Comparison of ENCODE assay signal across 10 cellular contexts in the genomic region with DNA sequence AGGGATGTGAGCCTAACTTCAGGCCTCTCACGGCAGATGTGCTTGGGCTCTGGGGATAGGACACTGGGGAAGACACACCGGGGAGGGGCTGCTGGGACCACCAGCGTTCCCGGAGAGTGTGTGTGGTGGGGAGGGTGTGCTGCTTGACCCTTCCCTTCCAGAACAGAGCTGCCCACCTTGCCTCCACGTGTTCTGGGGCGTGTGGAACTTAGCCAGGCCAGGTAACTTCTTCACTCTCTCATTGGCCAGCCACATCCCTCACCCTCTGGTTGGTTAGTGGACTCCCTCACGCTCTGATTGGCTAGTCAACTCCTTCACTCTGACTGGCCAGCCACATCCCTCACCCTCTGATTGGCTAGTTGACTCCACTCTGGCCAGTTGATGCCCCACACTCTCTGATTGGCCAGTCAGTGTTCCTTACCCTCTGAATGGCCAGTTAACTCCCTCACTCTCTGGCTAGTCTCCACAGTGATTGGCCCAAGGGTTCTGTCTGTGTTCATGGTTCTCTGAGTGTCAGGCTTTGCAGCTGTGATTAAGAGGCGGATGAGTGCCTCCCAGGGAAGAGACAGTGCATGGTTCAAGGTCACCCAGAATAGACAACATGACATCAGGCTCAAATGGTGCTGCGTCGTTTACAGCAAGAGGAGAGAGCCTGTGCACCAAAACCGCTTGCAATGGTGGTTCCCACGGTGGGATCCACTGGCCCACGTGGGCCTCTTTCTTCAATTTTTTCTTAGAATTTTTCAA. TPM values are rescaled to one million over a fixed set of nuclear protein-coding genes. Genes with fewer than 3 reads are reported as not detected.
A peak's percentile ranks its signal among the peaks of the same experiment; 100 is the strongest.
DNase-seq lines count a peak whose midpoint lies in the region; ATAC-seq and TF ChIP-seq lines count a peak whose summit lies in the region.
"Had no signal": no experiment of that assay in that cellular context is flagged by ENCODE, and none has a peak within 500 bp of the region (broad histone marks: within the 10 kb centered on the region; RNA-seq: fewer than 3 reads in every experiment).

No MANE protein-coding gene starts in this region.

- TF ChIP-seq CTCF in fibroblast of villous mesenchyme (IDR thresholded peaks at IDR 0.05; ENCODE audit: insufficient read depth, low read depth, low read length): no peak
- TF ChIP-seq CTCF in sigmoid colon (IDR thresholded peaks at IDR 0.05): no peak

- intact Hi-C loops in sigmoid colon (cut with DNase I): no loop called here

- no peak for TF ChIP-seq POLR2A in sigmoid colon (IDR thresholded peaks at IDR 0.05)

- H3K4me3 Mint-ChIP-seq in activated naive CD8-positive, alpha-beta T cell treated with anti-CD3 and anti-CD28 coated beads, Interleukin-2, amount 50 U/mL, for 24 hours: no peak overlapping the region
- H3K4me3 Mint-ChIP-seq in activated naive CD8-positive, alpha-beta T cell treated with anti-CD3 and anti-CD28 coated beads for 36 hours: no peak overlapping the region

- H3K4me3 ChIP-seq in fibroblast of villous mesenchyme (ENCODE audit: low read depth, low read length): no peak overlapping the region
- H3K4me3 ChIP-seq in sigmoid colon: no peak overlapping the region
- H3K4me3 ChIP-seq: PC-9 had no signal

- H3K27ac ChIP-seq in sigmoid colon: no peak overlapping the region
- H3K27ac ChIP-seq: PC-9 had no signal

- H3K27me3 Mint-ChIP-seq in activated naive CD8-positive, alpha-beta T cell treated with anti-CD3 and anti-CD28 coated beads, Interleukin-2, amount 50 U/mL, for 24 hours: peaks cover 2% of the 10 kb centered on the region
- no peaks in the 10 kb centered on the region for H3K27me3 Mint-ChIP-seq in activated naive CD8-positive, alpha-beta T cell treated with anti-CD3 and anti-CD28 coated beads for 36 hours

- H3K36me3 Mint-ChIP-seq in activated naive CD8-positive, alpha-beta T cell treated with anti-CD3 and anti-CD28 coated beads, Interleukin-2, amount 50 U/mL, for 24 hours (ENCODE audit: low read depth): no peaks in the 10 kb centered on the region
- H3K36me3 Mint-ChIP-seq in activated naive CD8-positive, alpha-beta T cell treated with anti-CD3 and anti-CD28 coated beads for 36 hours: no peaks in the 10 kb centered on the region

- no peaks in the 10 kb centered on the region for H3K4me1 ChIP-seq in sigmoid colon

- H3K9me3 Mint-ChIP-seq in activated naive CD8-positive, alpha-beta T cell treated with anti-CD3 and anti-CD28 coated beads, Interleukin-2, amount 50 U/mL, for 24 hours: no peaks in the 10 kb centered on the region
- no peaks in the 10 kb centered on the region for H3K9me3 Mint-ChIP-seq in activated naive CD8-positive, alpha-beta T cell treated with anti-CD3 and anti-CD28 coated beads for 36 hours

- peaks cover 3% of the 10 kb centered on the region for H3K4me1 Mint-ChIP-seq in activated naive CD8-positive, alpha-beta T cell treated with anti-CD3 and anti-CD28 coated beads, Interleukin-2, amount 50 U/mL, for 24 hours
- peaks cover 3% of the 10 kb centered on the region for H3K4me1 Mint-ChIP-seq in activated naive CD8-positive, alpha-beta T cell treated with anti-CD3 and anti-CD28 coated beads for 36 hours

- no peak overlapping the region for H3K27ac Mint-ChIP-seq in activated naive CD8-positive, alpha-beta T cell treated with anti-CD3 and anti-CD28 coated beads, Interleukin-2, amount 50 U/mL, for 24 hours
- no peak overlapping the region for H3K27ac Mint-ChIP-seq in activated naive CD8-positive, alpha-beta T cell treated with anti-CD3 and anti-CD28 coated beads for 36 hours

- H3K9me3 ChIP-seq in sigmoid colon: no peaks in the 10 kb centered on the region

- H3K36me3 ChIP-seq in sigmoid colon: no peaks in the 10 kb centered on the region

- no peak for TF ChIP-seq EP300 in sigmoid colon (IDR thresholded peaks at IDR 0.05)

- H3K27me3 ChIP-seq in sigmoid colon: no peaks in the 10 kb centered on the region

- peak; percentile 38 for ATAC-seq in activated naive CD8-positive, alpha-beta T cell treated with anti-CD3 and anti-CD28 coated beads, Interleukin-2, amount 50 U/mL, for 24 hours
- no peak for ATAC-seq in HG02973 (IDR thresholded peaks at IDR 0.05; ENCODE audit: unreplicated experiment)

- WGBS in sigmoid colon, 2 donors: 76 to 86% methylated on average over 13 of the region's 13 CpGs

- no peak for DNase-seq in activated naive CD8-positive, alpha-beta T cell treated with anti-CD3 and anti-CD28 coated beads, Interleukin-2, amount 50 U/mL, for 24 hours
- no peak for DNase-seq in activated naive CD8-positive, alpha-beta T cell treated with anti-CD3 and anti-CD28 coated beads for 36 hours
- peak; percentile 64 for DNase-seq in RKO (ENCODE audit: low spot score)
- peak; percentile 41 for DNase-seq in fibroblast of villous mesenchyme (ENCODE audit: low read depth)
- peak; percentile 12 for DNase-seq in stromal cell of bone marrow (ENCODE audit: low read depth)
- DNase-seq in sigmoid colon: no peak
- no peak for DNase-seq in activated CD4-positive, alpha-beta T cell treated with anti-CD3 and anti-CD28 coated beads, Interleukin-2, amount 50 U/mL, for 1 hour
- DNase-seq: PC-9 had no signal

RNA-seq across cellular contexts. Expression of gene TMEM235, which starts 10.0 kb away (rescaled TPM):
- not detected for total RNA-seq in activated naive CD8-positive, alpha-beta T cell treated with anti-CD3 and anti-CD28 coated beads for 36 hours
- not detected in 2 replicates for total RNA-seq in fibroblast of villous mesenchyme
- not detected for total RNA-seq in sigmoid colon
- polyA plus RNA-seq in sigmoid colon: under 1 TPM in 1 of 3 donors, not detected in 2; 0.04 TPM
- total RNA-seq: epithelial cell of proximal tubule, PC-9 had no signal

RNA-seq across cellular contexts. Expression of gene BIRC5, which starts 27.4 kb away (rescaled TPM):
- total RNA-seq in activated naive CD8-positive, alpha-beta T cell treated with anti-CD3 and anti-CD28 coated beads for 36 hours: 100 to 1,000 TPM in 1 of 2 experiments, 10 to 100 TPM in 1; 92.4 to 102 TPM
- total RNA-seq in fibroblast of villous mesenchyme (39.0 and 50.1 TPM in 2 replicates), sigmoid colon (1 to 10 TPM in 1 of 4 donors, under 1 TPM in 3; 0.16 to 3.1 (median 0.32) TPM)
- polyA plus RNA-seq in sigmoid colon: 10 to 100 TPM in 2 of 3 donors, 1 to 10 TPM in 1; 3.6 to 33.5 (median 10.6) TPM

RNA-seq across cellular contexts. Expression of gene AFMID, which starts 54.3 kb away (rescaled TPM):
- 10 to 100 TPM; 32.7 to 36.2 TPM for total RNA-seq in activated naive CD8-positive, alpha-beta T cell treated with anti-CD3 and anti-CD28 coated beads for 36 hours
- 19.0 and 21.6 TPM in 2 replicates for total RNA-seq in fibroblast of villous mesenchyme
- total RNA-seq in sigmoid colon: 10 to 100 TPM in 1 of 4 donors, 1 to 10 TPM in 3; 6.1 to 11.4 (median 7.6) TPM
- 10 to 100 TPM; 21.0 to 32.9 (median 28.2) TPM for polyA plus RNA-seq in sigmoid colon

RNA-seq across cellular contexts. Expression of gene TK1, which starts 54.6 kb away (rescaled TPM):
- 100 to 1,000 TPM; 144 to 150 TPM for total RNA-seq in activated naive CD8-positive, alpha-beta T cell treated with anti-CD3 and anti-CD28 coated beads for 36 hours
- total RNA-seq in fibroblast of villous mesenchyme (87.2 and 158 TPM in 2 replicates), sigmoid colon (1 to 10 TPM in 3 of 4 donors, under 1 TPM in 1; 0.83 to 6.9 (median 3.8) TPM)
- polyA plus RNA-seq in sigmoid colon: 10 to 100 TPM; 10.2 to 74.6 (median 44.2) TPM

Comparison
In these comparisons a context has a peak if more than half of its experiments do, and no peak if none do; other contexts are left out.
1. DNase-seq: peak in RKO (single experiment), fibroblast of villous mesenchyme (single experiment) and stromal cell of bone marrow (single experiment); none in activated naive CD8-positive, alpha-beta T cell treated with anti-CD3 and anti-CD28 coated beads, Interleukin-2, amount 50 U/mL, for 24 hours (single experiment), activated naive CD8-positive, alpha-beta T cell treated with anti-CD3 and anti-CD28 coated beads for 36 hours (single experiment), sigmoid colon (single experiment) and activated CD4-positive, alpha-beta T cell treated with anti-CD3 and anti-CD28 coated beads, Interleukin-2, amount 50 U/mL, for 1 hour (single experiment).